Comparison of ENCODE assay signal across 1 cellular context in genomic region chr3:129027544-129027880, GRCh38.
TF ChIP-seq lines count a peak whose summit lies in the region.

No MANE protein-coding gene starts in this region.

TF ChIP-seq in IMR-90, 13 proteins besides CTCF, POLR2A, EP300 and RAD21 (continued from another document):
- TF ChIP-seq CHD1 (IDR thresholded peaks at IDR 0.05; ENCODE audit: low read depth, low read length) (no peak), NFE2L2 (IDR thresholded peaks at IDR 0.05; ENCODE audit: low read depth, low read length) (no peak), SMC3 (IDR thresholded peaks at IDR 0.05; ENCODE audit: low read depth, low read length) (no peak)
